Comparison of ENCODE assay signal across 1 cellular context in genomic region chr10:1674501-1674900, GRCh38.
A peak's percentile ranks its signal among the peaks of the same experiment; 100 is the strongest.
TF ChIP-seq lines count a peak whose summit lies in the region.

No MANE protein-coding gene starts in this region.

TF ChIP-seq in GM12878, 131 proteins besides CTCF, POLR2A, EP300 and RAD21 (continued from another document):
- TF ChIP-seq SMAD5 (IDR thresholded peaks at IDR 0.05; ENCODE audit: low read depth), result no peak
- no peak for TF ChIP-seq FOS (IDR thresholded peaks at IDR 0.05; ENCODE audit: borderline replicate concordance, extremely low read depth, insufficient read length)
- 0 out of 2 replicates have a peak, but pooled peaks have one; percentile 40 for TF ChIP-seq GATAD2B (conservative IDR thresholded peaks at IDR 0.05; ENCODE audit: low read depth)
- TF ChIP-seq CBFB (IDR thresholded peaks at IDR 0.05; ENCODE audit: low read depth), result peak; percentile 34; the same call in 1 of the 2 replicates
- TF ChIP-seq MTA2 (IDR thresholded peaks at IDR 0.05; ENCODE audit: low read depth), result peak; percentile 62
- TF ChIP-seq BHLHE40 (IDR thresholded peaks at IDR 0.05; ENCODE audit: borderline replicate concordance in 1 of 2, low read depth in 2 of 2, low read length in 1 of 2), result peak; percentile 55 to 63
- TF ChIP-seq PKNOX1 (IDR thresholded peaks at IDR 0.05), result no peak
- TF ChIP-seq SKIL (IDR thresholded peaks at IDR 0.05; ENCODE audit: low read depth, poor library complexity, severe bottlenecking), result peak; percentile 47
- TF ChIP-seq CREB1 (IDR thresholded peaks at IDR 0.05; ENCODE audit: low read depth), result no peak
- peak; percentile 86 for TF ChIP-seq RELB (IDR thresholded peaks at IDR 0.05; ENCODE audit: low read depth)
- TF ChIP-seq PAX5 (IDR thresholded peaks at IDR 0.05; ENCODE audit: borderline replicate concordance, low read depth, low read length), result 0 out of 2 replicates have a peak, but pooled peaks have one; percentile 8
